Comparison of ENCODE assay signal across 23 cellular contexts in the genomic region with DNA sequence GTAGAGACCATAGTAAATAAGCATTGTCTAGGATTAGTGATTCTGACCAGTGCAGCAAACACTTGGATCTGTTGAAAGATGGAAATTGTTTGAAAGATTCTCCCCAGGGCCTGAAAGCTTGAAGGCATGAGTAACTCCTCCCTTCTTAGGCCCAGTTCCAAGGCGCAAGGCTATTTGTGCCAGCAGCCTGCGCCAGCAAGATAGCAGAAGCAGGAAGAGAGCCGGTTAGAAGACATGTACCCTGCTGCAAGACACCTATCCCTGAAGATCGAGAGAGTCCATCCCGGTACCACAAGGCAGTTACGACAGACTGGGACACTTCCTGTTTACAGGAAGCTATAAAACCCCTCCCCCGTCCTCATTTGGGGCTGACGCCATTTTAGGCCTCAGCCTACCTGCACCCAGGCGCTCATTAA.
DNase-seq lines count a peak whose midpoint lies in the region; ATAC-seq and TF ChIP-seq lines count a peak whose summit lies in the region.
"Had no signal": no experiment of that assay in that cellular context is flagged by ENCODE, and none has a peak within 500 bp of the region (broad histone marks: within the 10 kb centered on the region; RNA-seq: fewer than 3 reads in every experiment).

No MANE protein-coding gene starts in this region.

- H3K4me2 ChIP-seq in GM23338 (no peak overlapping the region), OCI-LY7 (ENCODE audit: low read length) (no peak overlapping the region), fibroblast of lung (ENCODE audit: extremely low read depth, insufficient read depth, low read length) (no peak overlapping the region)

- peak overlapping the region; percentile 58; the same call in 1 of the 2 replicates for H3K27ac Mint-ChIP-seq in GM23338
- H3K27ac Mint-ChIP-seq: activated CD4-positive, alpha-beta T cell treated with anti-CD3 and anti-CD28 coated beads, Interleukin-2, amount 10 ng/mL, durations not matched to agents 24 days and 14 days; CD14-positive monocyte had no signal

- POLR2A ChIA-PET in OCI-LY7 (lab: Charles Lee), result interaction anchor here (0.5 to 1.3 kb wide), 4 partner anchors 10 to 199 kb away, joined by 3 to 7 read pairs (median 4); no protein-coding TSS in a partner anchor

- peaks cover 13% of the 10 kb centered on the region for H3K9me3 Mint-ChIP-seq in GM23338
- H3K9me3 Mint-ChIP-seq: activated CD4-positive, alpha-beta T cell treated with anti-CD3 and anti-CD28 coated beads, Interleukin-2, amount 10 ng/mL, durations not matched to agents 24 days and 14 days had no signal

- ATAC-seq in GM23338 (no peak), mucosa of descending colon (no peak), GM21825 (IDR thresholded peaks at IDR 0.05; ENCODE audit: unreplicated experiment) (no peak)

- no TSS peak for BruUV-seq in OCI-LY7 (replicated peaks; lab: Mats Ljungman, UMichigan)

- DNase-seq in GM23338 (ENCODE audit: low spot score), result peak; percentile 69
- no peak for DNase-seq in OCI-LY7 (ENCODE audit: low spot score)
- DNase-seq in fibroblast of lung (ENCODE audit: low read depth in 2 of 2), result peak in 1 of 2 donors; percentile 31
- DNase-seq in mucosa of gallbladder (ENCODE audit: low spot score), result peak; percentile 25
- no peak for DNase-seq in mucosa of descending colon
- DNase-seq in NCI-H1436 treated with DMSO at 0.1 percent for 48 hours (lab: John Stamatoyannopoulos, UW), result no peak
- no peak for DNase-seq in DMS153 treated with DMSO at 0.1 percent for 48 hours (lab: John Stamatoyannopoulos, UW; ENCODE audit: unreplicated experiment)
- DNase-seq: activated CD4-positive, alpha-beta T cell treated with anti-CD3 and anti-CD28 coated beads, Interleukin-2, amount 10 ng/mL, durations not matched to agents 24 days and 14 days; activated gamma-delta T cell; amniotic stem cell; glutamatergic neuron; H7; MG63; NCI-H1694; Peyer's patch; substantia nigra; T-helper 9 cell had no signal

- H3K4me3 ChIP-seq in GM23338 (no peak overlapping the region), OCI-LY7 (ENCODE audit: low read depth, low read length, poor library complexity, severe bottlenecking) (no peak overlapping the region), fibroblast of lung (replicated peaks in 1 of 4; ENCODE audit: control extremely low read depth in 1 of 4, insufficient read depth in 1 of 4, low read depth in 3 of 4, low read length in 4 of 4) (no peak overlapping the region), mucosa of descending colon (no peak overlapping the region)
- H3K4me3 ChIP-seq: esophagus muscularis mucosa, lung, MG63, Peyer's patch, SK-N-MC, vagina had no signal

- H3K27me3 Mint-ChIP-seq in GM23338 (ENCODE audit: insufficient read depth, low read depth, poor library complexity), result peaks cover 6% of the 10 kb centered on the region
- H3K27me3 Mint-ChIP-seq: activated CD4-positive, alpha-beta T cell treated with anti-CD3 and anti-CD28 coated beads, Interleukin-2, amount 10 ng/mL, durations not matched to agents 24 days and 14 days had no signal

- no peaks in the 10 kb centered on the region for H4K20me1 ChIP-seq in GM23338 (replicated peaks; ENCODE audit: insufficient read depth)
- H4K20me1 ChIP-seq in OCI-LY7 (ENCODE audit: insufficient read depth, low read length), result no peaks in the 10 kb centered on the region
- no peaks in the 10 kb centered on the region for H4K20me1 ChIP-seq in fibroblast of lung (ENCODE audit: control insufficient read depth, extremely low read depth, insufficient read depth, low read length)

- CTCF ChIA-PET in OCI-LY7 (lab: Charles Lee; ENCODE audit: unreplicated experiment), result no interaction called here

- no peak overlapping the region for H3K4me3 Mint-ChIP-seq in GM23338
- H3K4me3 Mint-ChIP-seq: activated CD4-positive, alpha-beta T cell treated with anti-CD3 and anti-CD28 coated beads, Interleukin-2, amount 10 ng/mL, durations not matched to agents 24 days and 14 days; CD14-positive monocyte had no signal

- no peak overlapping the region for H3K9ac ChIP-seq in fibroblast of lung (ENCODE audit: insufficient read depth, low read length)

- peaks cover 5% of the 10 kb centered on the region; the same call in 2 of the 3 replicates for H3K36me3 Mint-ChIP-seq in GM23338 (ENCODE audit: low read depth)
- H3K36me3 Mint-ChIP-seq: CD14-positive monocyte had no signal

- intact Hi-C loops in OCI-LY7 (cut with micrococcal nuclease; ENCODE audit: unreplicated experiment), result no loop called here
- intact Hi-C loops in mucosa of descending colon (cut with DNase I, micrococcal nuclease), result no loop called here

- H2AFZ ChIP-seq in GM23338 (peak overlapping the region; percentile 87), OCI-LY7 (ENCODE audit: low read length) (peak overlapping the region; percentile 45), fibroblast of lung (ENCODE audit: low read length) (peak overlapping the region; percentile 29)

- H3K79me2 ChIP-seq in GM23338 (replicated peaks; ENCODE audit: insufficient read depth) (no peaks in the 10 kb centered on the region), OCI-LY7 (ENCODE audit: insufficient read depth, low read depth, low read length) (no peaks in the 10 kb centered on the region), fibroblast of lung (ENCODE audit: control insufficient read depth, insufficient read depth, low read length) (no peaks in the 10 kb centered on the region)

- H3F3A ChIP-seq in GM23338 (replicated peaks; ENCODE audit: low read depth), result no peaks in the 10 kb centered on the region

- H3K4me1 ChIP-seq in GM23338 (ENCODE audit: insufficient read depth) (peaks cover 23% of the 10 kb centered on the region), OCI-LY7 (ENCODE audit: insufficient read depth, low read length, poor library complexity, severe bottlenecking) (no peaks in the 10 kb centered on the region), fibroblast of lung (ENCODE audit: control insufficient read depth, extremely low read depth, insufficient read depth, low read length) (no peaks in the 10 kb centered on the region), mucosa of descending colon (ENCODE audit: low read depth) (no peaks in the 10 kb centered on the region)
- H3K4me1 ChIP-seq: Peyer's patch, vagina had no signal

- H3K27ac ChIP-seq in GM23338 (ENCODE audit: low read depth), result peak overlapping the region; percentile 62
- H3K27ac ChIP-seq in OCI-LY7 (ENCODE audit: low read depth, low read length, poor library complexity, severe bottlenecking), result no peak overlapping the region
- no peak overlapping the region for H3K27ac ChIP-seq in fibroblast of lung (ENCODE audit: insufficient read depth, low read length)
- H3K27ac ChIP-seq: esophagus muscularis mucosa, Peyer's patch, SK-N-MC, vagina had no signal

- no peaks in the 10 kb centered on the region for H3K36me3 ChIP-seq in GM23338 (ENCODE audit: insufficient read depth)
- no peaks in the 10 kb centered on the region for H3K36me3 ChIP-seq in OCI-LY7 (ENCODE audit: insufficient read depth, low read length)
- no peaks in the 10 kb centered on the region for H3K36me3 ChIP-seq in fibroblast of lung (ENCODE audit: control insufficient read depth, insufficient read depth, low read length)
- H3K36me3 ChIP-seq in mucosa of descending colon (ENCODE audit: low read depth), result no peaks in the 10 kb centered on the region
- H3K36me3 ChIP-seq: esophagus muscularis mucosa, MG63, Peyer's patch, vagina had no signal

- H3K4me1 Mint-ChIP-seq in GM23338, result peaks cover 16% of the 10 kb centered on the region
- H3K4me1 Mint-ChIP-seq: activated CD4-positive, alpha-beta T cell treated with anti-CD3 and anti-CD28 coated beads, Interleukin-2, amount 10 ng/mL, durations not matched to agents 24 days and 14 days; CD14-positive monocyte had no signal

- TF ChIP-seq CTCF in GM23338 (conservative IDR thresholded peaks at IDR 0.05; ENCODE audit: low read depth in 2 of 2) (no peak), OCI-LY7 (conservative IDR thresholded peaks at IDR 0.05; ENCODE audit: low read length) (no peak), fibroblast of lung (conservative IDR thresholded peaks at IDR 0.05 in 1 of 2, IDR thresholded peaks at IDR 0.05 in 1 of 2; ENCODE audit: low read depth in 1 of 2, low read length in 2 of 2) (no peak), mucosa of descending colon (IDR thresholded peaks at IDR 0.05) (no peak)

- H3K9me3 ChIP-seq in OCI-LY7 (ENCODE audit: low read length) (no peaks in the 10 kb centered on the region), fibroblast of lung (ENCODE audit: control insufficient read depth, insufficient read depth, low read depth, low read length) (no peaks in the 10 kb centered on the region), mucosa of descending colon (no peaks in the 10 kb centered on the region)
- H3K9me3 ChIP-seq: esophagus muscularis mucosa, MG63, Peyer's patch, vagina had no signal

- no peaks in the 10 kb centered on the region for H3K27me3 ChIP-seq in GM23338 (ENCODE audit: insufficient read depth)
- no peaks in the 10 kb centered on the region for H3K27me3 ChIP-seq in fibroblast of lung (ENCODE audit: control insufficient read depth, insufficient read depth, low read length)
- H3K27me3 ChIP-seq: esophagus muscularis mucosa, MG63, Peyer's patch, vagina had no signal

- no peaks in the 10 kb centered on the region for H3K9me2 ChIP-seq in GM23338 (ENCODE audit: insufficient read depth)
- H3K9me2 ChIP-seq in OCI-LY7 (ENCODE audit: insufficient read depth, low read length), result no peaks in the 10 kb centered on the region

TF ChIP-seq in GM23338, 12 proteins besides CTCF, POLR2A, EP300 and RAD21 (continues in another document):
- 0 out of 2 replicates have a peak, but pooled peaks have one; percentile 31 for TF ChIP-seq ETS1 (IDR thresholded peaks at IDR 0.05)

Comparison
In these comparisons a context has a peak if more than half of its experiments do, and no peak if none do; other contexts are left out.
1. DNase-seq: peak in GM23338 (single experiment) and mucosa of gallbladder (single experiment); none in OCI-LY7 (single experiment), mucosa of descending colon (0 of 3), NCI-H1436 treated with DMSO at 0.1 percent for 48 hours (single experiment) and DMS153 treated with DMSO at 0.1 percent for 48 hours (single experiment).
2. H2AFZ ChIP-seq: peak in every context shown above with its lines; median percentile 87 in GM23338; 45 in OCI-LY7; 29 in fibroblast of lung.